11 cellular contexts compared by ENCODE assay signal in the genomic region with DNA sequence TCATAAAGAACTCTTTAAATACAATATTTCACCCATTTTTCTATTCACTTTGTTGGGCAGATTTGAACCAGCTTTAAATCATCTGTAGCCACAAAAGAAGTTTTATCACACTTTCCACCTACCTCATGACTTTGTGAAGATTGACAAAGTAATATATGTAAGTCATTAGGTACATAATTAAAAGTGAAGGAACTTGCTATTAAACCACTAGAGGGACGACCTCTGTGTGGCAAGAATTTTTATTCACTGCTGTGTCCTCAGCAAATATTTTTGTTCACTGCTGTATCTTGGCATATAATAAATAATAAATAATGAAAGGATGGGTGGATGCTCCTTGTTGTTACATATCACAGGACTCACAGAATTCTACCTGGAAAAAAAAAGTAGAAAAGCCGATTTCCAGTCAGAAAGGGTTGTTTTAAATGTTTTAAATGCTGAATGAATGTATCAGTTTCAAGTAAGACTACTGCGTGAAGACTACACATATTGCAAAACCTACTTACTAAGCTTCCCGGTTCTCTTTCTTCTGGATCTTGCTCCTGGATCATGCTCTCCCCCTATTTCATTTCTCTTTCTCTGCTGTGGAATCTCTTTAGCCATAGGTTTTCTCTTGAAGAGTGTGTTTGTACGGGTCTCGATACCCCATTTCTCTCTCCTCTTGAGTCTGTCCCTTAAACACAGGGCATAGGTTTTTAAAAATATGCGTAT. TPM values are rescaled to one million over a fixed set of nuclear protein-coding genes. Genes with fewer than 3 reads are reported as not detected.
DNase-seq lines count a peak whose midpoint lies in the region; ATAC-seq and TF ChIP-seq lines count a peak whose summit lies in the region.
"Had no signal": no experiment of that assay in that cellular context is flagged by ENCODE, and none has a peak within 500 bp of the region (broad histone marks: within the 10 kb centered on the region; RNA-seq: fewer than 3 reads in every experiment).

No MANE protein-coding gene starts in this region.

- peak overlapping the region; percentile 61 for H3K27ac ChIP-seq in 22Rv1
- H3K27ac ChIP-seq: SJSA1 had no signal

- peaks cover 21% of the 10 kb centered on the region for H3K36me3 Mint-ChIP-seq in activated naive CD8-positive, alpha-beta T cell treated with anti-CD3 and anti-CD28 coated beads for 36 hours
- H3K36me3 Mint-ChIP-seq in memory B cell: peaks cover 2% of the 10 kb centered on the region

- DNase-seq in EH (ENCODE audit: low read depth): peak; percentile 31
- no peak for DNase-seq in activated naive CD8-positive, alpha-beta T cell treated with anti-CD3 and anti-CD28 coated beads for 36 hours
- DNase-seq in memory B cell (ENCODE audit: low spot score in 2 of 2): no peak
- no peak for DNase-seq in NCI-H1417 (lab: John Stamatoyannopoulos, UW)
- DNase-seq in A172 (ENCODE audit: low spot score): no peak
- no peak for DNase-seq in NCI-H2171 treated with DMSO at 0.1 percent for 48 hours (lab: John Stamatoyannopoulos, UW)
- DNase-seq: activated naive CD8-positive, alpha-beta T cell treated with anti-CD3 and anti-CD28 coated beads, Interleukin-2, amount 10 ng/mL, durations not matched to agents 7 days and 5 days; NCI-H187 had no signal

- H3K9me3 Mint-ChIP-seq in activated naive CD8-positive, alpha-beta T cell treated with anti-CD3 and anti-CD28 coated beads for 36 hours: peaks cover 5% of the 10 kb centered on the region
- H3K9me3 Mint-ChIP-seq in memory B cell: no peaks in the 10 kb centered on the region
- H3K9me3 Mint-ChIP-seq: activated naive CD8-positive, alpha-beta T cell treated with anti-CD3 and anti-CD28 coated beads, Interleukin-2, amount 10 ng/mL, durations not matched to agents 7 days and 5 days had no signal

- H3K4me1 Mint-ChIP-seq in activated naive CD8-positive, alpha-beta T cell treated with anti-CD3 and anti-CD28 coated beads for 36 hours: peaks cover 69% of the 10 kb centered on the region
- peaks cover 41% of the 10 kb centered on the region for H3K4me1 Mint-ChIP-seq in memory B cell

- no peaks in the 10 kb centered on the region for H3K27me3 Mint-ChIP-seq in activated naive CD8-positive, alpha-beta T cell treated with anti-CD3 and anti-CD28 coated beads for 36 hours
- no peaks in the 10 kb centered on the region for H3K27me3 Mint-ChIP-seq in memory B cell
- H3K27me3 Mint-ChIP-seq: activated naive CD8-positive, alpha-beta T cell treated with anti-CD3 and anti-CD28 coated beads, Interleukin-2, amount 10 ng/mL, durations not matched to agents 7 days and 5 days had no signal

- TF ChIP-seq CTCF in 22Rv1 (IDR thresholded peaks at IDR 0.05): peak; percentile 26; the same call in 1 of the 2 replicates

- H3K4me3 Mint-ChIP-seq in activated naive CD8-positive, alpha-beta T cell treated with anti-CD3 and anti-CD28 coated beads for 36 hours: no peak overlapping the region
- no peak overlapping the region for H3K4me3 Mint-ChIP-seq in memory B cell
- H3K4me3 Mint-ChIP-seq: activated naive CD8-positive, alpha-beta T cell treated with anti-CD3 and anti-CD28 coated beads, Interleukin-2, amount 10 ng/mL, durations not matched to agents 7 days and 5 days had no signal

- H3K27ac Mint-ChIP-seq in activated naive CD8-positive, alpha-beta T cell treated with anti-CD3 and anti-CD28 coated beads for 36 hours: peak overlapping the region; percentile 85
- peak overlapping the region; percentile 43 for H3K27ac Mint-ChIP-seq in memory B cell

- ATAC-seq in memory B cell (ENCODE audit: low read depth) (peak; percentile 34), HG03045 (IDR thresholded peaks at IDR 0.05; ENCODE audit: unreplicated experiment) (no peak)

RNA-seq across cellular contexts. Expression of a gene that starts 44.8 kb away (rescaled TPM):
- 100 to 1,000 TPM; 101 to 111 TPM for total RNA-seq in activated naive CD8-positive, alpha-beta T cell treated with anti-CD3 and anti-CD28 coated beads for 36 hours
- 106 and 118 TPM in 2 replicates for total RNA-seq in A172 (2014; rRNA removed; shearing (Covaris generic))
